In genomic region chr17:21573271-21573960, GRCh38 we compare ENCODE assay signal across 7 cellular contexts.
A peak's percentile ranks its signal among the peaks of the same experiment; 100 is the strongest.
DNase-seq lines count a peak whose midpoint lies in the region; ATAC-seq and TF ChIP-seq lines count a peak whose summit lies in the region.
"Not testable (repeated sequence)": the region's sequence is repeated elsewhere in the genome, so short reads cannot be mapped to it uniquely, and the experiment has no call there.

No MANE protein-coding gene starts in this region.

- WGBS in GM23248 (ENCODE audit: low coverage in 1 of 2, low lambda C conversion rate in 2 of 2, missing lambda C conversion rate in 2 of 2), 2 experiments = 77 to 82% methylated on average over 35 to 36 of the region's 36 CpGs
- WGBS in esophagus muscularis mucosa = 87% methylated on average over 36 of the region's 36 CpGs
- 77 to 84% (median 80%) methylated on average over 34 to 36 of the region's 36 CpGs for WGBS in stomach, 5 donors

- not testable (repeated sequence) for TF ChIP-seq CTCF in activated CD8-positive, alpha-beta T cell treated with anti-CD3 and anti-CD28 coated beads for 36 hours (IDR thresholded peaks at IDR 0.05); astrocyte of the spinal cord (IDR thresholded peaks at IDR 0.05; ENCODE audit: low read depth, low read length); esophagus muscularis mucosa (IDR thresholded peaks at IDR 0.05); kidney epithelial cell (IDR thresholded peaks at IDR 0.05; ENCODE audit: insufficient read depth, low read length, poor library complexity, severe bottlenecking); parathyroid adenoma (IDR thresholded peaks at IDR 0.05); stomach (IDR thresholded peaks at IDR 0.05)

- not testable (repeated sequence) for TF ChIP-seq POLR2A in esophagus muscularis mucosa (IDR thresholded peaks at IDR 0.05; ENCODE audit: low read depth); stomach (IDR thresholded peaks at IDR 0.05)

- not testable (repeated sequence) for H3F3A ChIP-seq in GM23248 (ENCODE audit: insufficient read depth)

- POLR2A ChIA-PET in activated CD8-positive, alpha-beta T cell treated with anti-CD3 and anti-CD28 coated beads for 36 hours (lab: Charles Lee) = not testable (repeated sequence)

- not testable (repeated sequence) for H3K36me3 Mint-ChIP-seq in activated CD8-positive, alpha-beta T cell treated with anti-CD3 and anti-CD28 coated beads for 36 hours (ENCODE audit: low read depth)

- not testable (repeated sequence) for ATAC-seq in activated CD8-positive, alpha-beta T cell treated with anti-CD3 and anti-CD28 coated beads for 36 hours

- not testable (repeated sequence) for H3K79me2 ChIP-seq in GM23248 (ENCODE audit: insufficient read depth); parathyroid adenoma

- CTCF ChIA-PET in activated CD8-positive, alpha-beta T cell treated with anti-CD3 and anti-CD28 coated beads for 36 hours (lab: Charles Lee) = not testable (repeated sequence)

- not testable (repeated sequence) for H3K27ac Mint-ChIP-seq in activated CD8-positive, alpha-beta T cell treated with anti-CD3 and anti-CD28 coated beads for 36 hours

- DNase-seq in GM23248; activated CD8-positive, alpha-beta T cell treated with anti-CD3 and anti-CD28 coated beads for 36 hours; astrocyte of the spinal cord (ENCODE audit: low read depth, low spot score); esophagus muscularis mucosa (ENCODE audit: extremely low spot score); kidney epithelial cell (ENCODE audit: low read depth); stomach: not testable (repeated sequence)

- peak overlapping the region; percentile 28 for H3K4me3 Mint-ChIP-seq in activated CD8-positive, alpha-beta T cell treated with anti-CD3 and anti-CD28 coated beads for 36 hours

- H3K4me2 ChIP-seq in GM23248 (ENCODE audit: unreplicated experiment) (peak overlapping the region; percentile 85), parathyroid adenoma (ENCODE audit: low read length) (peak overlapping the region; percentile 28)

- not testable (repeated sequence) for H4K20me1 ChIP-seq in GM23248 (ENCODE audit: insufficient read depth)

- H3K4me1 Mint-ChIP-seq in activated CD8-positive, alpha-beta T cell treated with anti-CD3 and anti-CD28 coated beads for 36 hours (ENCODE audit: low read depth) = not testable (repeated sequence)

- intact Hi-C loops in activated CD8-positive, alpha-beta T cell treated with anti-CD3 and anti-CD28 coated beads for 36 hours (cut with micrococcal nuclease); esophagus muscularis mucosa (cut with DNase I); stomach (cut with DNase I; ENCODE audit: low total_unique reads): not testable (repeated sequence)

- not testable (repeated sequence) for H3K27ac ChIP-seq in GM23248, parathyroid adenoma
- H3K27ac ChIP-seq in esophagus muscularis mucosa (replicated peaks in 1 of 4) (peak overlapping the region in 1 of 4 donors; percentile 44), stomach (peak overlapping the region in 1 of 5 donors; percentile 11)

- TF ChIP-seq EP300 in esophagus muscularis mucosa (IDR thresholded peaks at IDR 0.05); stomach (IDR thresholded peaks at IDR 0.05): not testable (repeated sequence)

- not testable (repeated sequence) for H3K9me3 ChIP-seq in GM23248 (ENCODE audit: low read depth); esophagus muscularis mucosa; parathyroid adenoma (ENCODE audit: control insufficient read depth, low read length); stomach

- H3K27me3 ChIP-seq in GM23248 (replicated peaks; ENCODE audit: insufficient read depth); esophagus muscularis mucosa; kidney epithelial cell (ENCODE audit: control insufficient read depth, insufficient read depth, low read length); parathyroid adenoma (ENCODE audit: control insufficient read depth, insufficient read depth, low read length); stomach: not testable (repeated sequence)

- not testable (repeated sequence) for H3K9me2 ChIP-seq in GM23248 (ENCODE audit: insufficient read depth)

- peak overlapping the region; percentile 88 for H3K9ac ChIP-seq in GM23248
- not testable (repeated sequence) for H3K9ac ChIP-seq in parathyroid adenoma

- not testable (repeated sequence) for H3K9me3 Mint-ChIP-seq in activated CD8-positive, alpha-beta T cell treated with anti-CD3 and anti-CD28 coated beads for 36 hours

- not testable (repeated sequence) for H3K4me1 ChIP-seq in GM23248 (ENCODE audit: insufficient read depth); esophagus muscularis mucosa; parathyroid adenoma; stomach

- peak overlapping the region; percentile 94 for H2AFZ ChIP-seq in GM23248
- not testable (repeated sequence) for H2AFZ ChIP-seq in parathyroid adenoma

- H3K27me3 Mint-ChIP-seq in activated CD8-positive, alpha-beta T cell treated with anti-CD3 and anti-CD28 coated beads for 36 hours = not testable (repeated sequence)

- H3K4me3 ChIP-seq in GM23248 = peak overlapping the region; percentile 93
- peak overlapping the region; percentile 43 for H3K4me3 ChIP-seq in astrocyte of the spinal cord (ENCODE audit: low read depth, low read length)
- H3K4me3 ChIP-seq in esophagus muscularis mucosa = peak overlapping the region; percentile 53 to 62 (median 58)
- H3K4me3 ChIP-seq in kidney epithelial cell (ENCODE audit: low read depth, low read length) = peak overlapping the region; percentile 52
- H3K4me3 ChIP-seq in parathyroid adenoma (ENCODE audit: low read depth, low read length) = peak overlapping the region; percentile 49
- H3K4me3 ChIP-seq in stomach = peak overlapping the region; percentile 38 to 48 (median 40)

- in situ Hi-C loops in GM23248 (cut with MboI) = loop anchor here (25.0 kb wide), 2 partner anchors 111 to 164 kb away; no protein-coding TSS in a partner anchor
- in situ Hi-C loops in astrocyte of the spinal cord (cut with HindIII; ENCODE audit: low sequenced_read_pairs) = not testable (repeated sequence)

- not testable (repeated sequence) for H3K36me3 ChIP-seq in GM23248 (ENCODE audit: low read depth); esophagus muscularis mucosa; kidney epithelial cell (ENCODE audit: control insufficient read depth, insufficient read depth, low read length); parathyroid adenoma (ENCODE audit: control insufficient read depth, insufficient read depth, low read length); stomach

Comparison
In these comparisons a context has a peak if more than half of its experiments do, and no peak if none do; other contexts are left out.
1. H3K4me3 ChIP-seq: peak in every context shown above with its lines; median percentile 93 in GM23248; 58 in esophagus muscularis mucosa; 52 in kidney epithelial cell; 49 in parathyroid adenoma; 43 in astrocyte of the spinal cord; 40 in stomach.